1 cellular context compared by ENCODE assay signal in genomic region chr5:16490911-16491310, GRCh38.
TF ChIP-seq lines count a peak whose summit lies in the region.

No MANE protein-coding gene starts in this region.

TF ChIP-seq in HepG2, 621 proteins besides CTCF, POLR2A, EP300 and RAD21:
- TF ChIP-seq PLRG1 (conservative IDR thresholded peaks at IDR 0.05) (no peak), ZNF230 (CRISPR knock-in tag; IDR thresholded peaks at IDR 0.05) (no peak), ZNF24 (IDR thresholded peaks at IDR 0.05) (no peak), SMAD1 (CRISPR knock-in tag; IDR thresholded peaks at IDR 0.05; ENCODE audit: borderline replicate concordance, low read depth) (no peak), KLF13 (CRISPR knock-in tag; IDR thresholded peaks at IDR 0.05) (no peak), ZNF598 (CRISPR knock-in tag; IDR thresholded peaks at IDR 0.05; ENCODE audit: borderline replicate concordance) (no peak), SP1 (IDR thresholded peaks at IDR 0.05) (no peak), SP1 (CRISPR knock-in tag; IDR thresholded peaks at IDR 0.05) (no peak), THYN1 (CRISPR knock-in tag; IDR thresholded peaks at IDR 0.05; ENCODE audit: borderline replicate concordance, low read depth) (no peak), PAX8 (CRISPR knock-in tag; IDR thresholded peaks at IDR 0.05; ENCODE audit: borderline replicate concordance) (no peak), TBL1XR1 (IDR thresholded peaks at IDR 0.05; ENCODE audit: borderline replicate concordance, low read length, partially characterized antibody) (no peak), GFI1 (CRISPR knock-in tag; IDR thresholded peaks at IDR 0.05; ENCODE audit: borderline replicate concordance) (no peak), HHEX (CRISPR knock-in tag; IDR thresholded peaks at IDR 0.05) (no peak)
- TF ChIP-seq, protein P1, sequence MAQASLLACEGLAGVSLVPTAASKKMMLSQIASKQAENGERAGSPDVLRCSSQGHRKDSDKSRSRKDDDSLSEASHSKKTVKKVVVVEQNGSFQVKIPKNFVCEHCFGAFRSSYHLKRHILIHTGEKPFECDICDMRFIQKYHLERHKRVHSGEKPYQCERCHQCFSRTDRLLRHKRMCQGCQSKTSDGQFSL (CRISPR knock-in tag; IDR thresholded peaks at IDR 0.05) = no peak
- TF ChIP-seq, protein P2, sequence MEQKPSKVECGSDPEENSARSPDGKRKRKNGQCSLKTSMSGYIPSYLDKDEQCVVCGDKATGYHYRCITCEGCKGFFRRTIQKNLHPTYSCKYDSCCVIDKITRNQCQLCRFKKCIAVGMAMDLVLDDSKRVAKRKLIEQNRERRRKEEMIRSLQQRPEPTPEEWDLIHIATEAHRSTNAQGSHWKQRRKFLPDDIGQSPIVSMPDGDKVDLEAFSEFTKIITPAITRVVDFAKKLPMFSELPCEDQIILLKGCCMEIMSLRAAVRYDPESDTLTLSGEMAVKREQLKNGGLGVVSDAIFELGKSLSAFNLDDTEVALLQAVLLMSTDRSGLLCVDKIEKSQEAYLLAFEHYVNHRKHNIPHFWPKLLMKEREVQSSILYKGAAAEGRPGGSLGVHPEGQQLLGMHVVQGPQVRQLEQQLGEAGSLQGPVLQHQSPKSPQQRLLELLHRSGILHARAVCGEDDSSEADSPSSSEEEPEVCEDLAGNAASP (CRISPR knock-in tag; IDR thresholded peaks at IDR 0.05; ENCODE audit: borderline replicate concordance) = no peak
- TF ChIP-seq, protein P3, sequence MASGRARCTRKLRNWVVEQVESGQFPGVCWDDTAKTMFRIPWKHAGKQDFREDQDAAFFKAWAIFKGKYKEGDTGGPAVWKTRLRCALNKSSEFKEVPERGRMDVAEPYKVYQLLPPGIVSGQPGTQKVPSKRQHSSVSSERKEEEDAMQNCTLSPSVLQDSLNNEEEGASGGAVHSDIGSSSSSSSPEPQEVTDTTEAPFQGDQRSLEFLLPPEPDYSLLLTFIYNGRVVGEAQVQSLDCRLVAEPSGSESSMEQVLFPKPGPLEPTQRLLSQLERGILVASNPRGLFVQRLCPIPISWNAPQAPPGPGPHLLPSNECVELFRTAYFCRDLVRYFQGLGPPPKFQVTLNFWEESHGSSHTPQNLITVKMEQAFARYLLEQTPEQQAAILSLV (CRISPR knock-in tag; IDR thresholded peaks at IDR 0.05; ENCODE audit: borderline replicate concordance) = no peak
- TF ChIP-seq, protein P4, sequence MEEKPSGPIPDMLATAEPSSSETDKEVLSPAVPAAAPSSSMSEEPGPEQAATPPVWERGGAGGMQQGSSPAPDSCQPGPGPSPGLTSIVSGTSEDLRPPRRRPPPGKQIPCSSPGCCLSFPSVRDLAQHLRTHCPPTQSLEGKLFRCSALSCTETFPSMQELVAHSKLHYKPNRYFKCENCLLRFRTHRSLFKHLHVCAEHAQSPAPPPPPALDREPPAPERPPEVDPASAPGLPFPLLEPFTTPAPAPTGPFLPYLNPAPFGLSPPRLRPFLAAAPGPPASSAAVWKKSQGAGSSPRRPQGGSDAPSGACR (CRISPR knock-in tag; IDR thresholded peaks at IDR 0.05) = no peak
